ENCODE assay signal across 8 cellular contexts in the genomic region with DNA sequence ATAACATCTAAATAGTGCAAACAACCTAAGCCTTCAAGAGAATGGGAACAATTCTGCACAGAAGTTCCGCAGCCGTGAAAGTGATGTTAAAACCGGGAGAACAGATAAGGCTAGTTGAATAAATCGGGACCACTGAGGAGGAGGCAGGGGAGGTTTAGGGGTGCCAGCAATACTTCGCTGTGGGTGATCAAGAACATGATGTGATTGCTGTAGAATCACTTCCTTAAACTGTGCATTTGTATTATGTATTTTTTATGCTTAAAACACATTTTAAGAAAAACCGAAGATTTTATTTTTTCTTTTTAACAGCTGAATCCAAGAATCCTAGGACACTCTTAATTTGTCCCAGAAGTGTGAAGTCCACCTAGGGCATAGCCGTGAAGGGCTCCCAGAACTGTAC. TPM values are rescaled to one million over a fixed set of nuclear protein-coding genes. Genes with fewer than 3 reads are reported as not detected.
DNase-seq lines count a peak whose midpoint lies in the region; ATAC-seq and TF ChIP-seq lines count a peak whose summit lies in the region.

No MANE protein-coding gene starts in this region.

- H3K27ac Mint-ChIP-seq in CD14-positive monocyte = no peak overlapping the region
- H3K27ac Mint-ChIP-seq in H9 = no peak overlapping the region
- peak overlapping the region; percentile 96 for H3K27ac Mint-ChIP-seq in central memory CD8-positive, alpha-beta T cell (ENCODE audit: low read depth)
- peak overlapping the region; percentile 26 to 99 (median 98) for H3K27ac Mint-ChIP-seq in naive thymus-derived CD8-positive, alpha-beta T cell

- H3K18ac ChIP-seq in H9 (ENCODE audit: insufficient read length, low read depth, low read length) = no peak overlapping the region

- no peak overlapping the region for H3K4ac ChIP-seq in H9 (ENCODE audit: low read depth, low read length)

- no peak for TF ChIP-seq CTCF in CD14-positive monocyte (IDR thresholded peaks at IDR 0.05)
- TF ChIP-seq CTCF in H9 (conservative IDR thresholded peaks at IDR 0.05) = no peak
- TF ChIP-seq CTCF in omental fat pad (IDR thresholded peaks at IDR 0.05) = no peak

- no peak overlapping the region for H2BK12ac ChIP-seq in H9 (ENCODE audit: insufficient read length, low read depth, low read length)

- H3K4me1 Mint-ChIP-seq in CD14-positive monocyte (peaks cover 23% of the 10 kb centered on the region), H9 (peaks cover 4 to 15% of the 10 kb centered on the region in 2 experiments)
- H3K4me1 Mint-ChIP-seq in central memory CD8-positive, alpha-beta T cell = peaks cover 26% of the 10 kb centered on the region
- peaks cover 22 to 56% (median 37%) of the 10 kb centered on the region in 4 donors for H3K4me1 Mint-ChIP-seq in naive thymus-derived CD8-positive, alpha-beta T cell

- no CpG with 5 or more reads among the region's 7 CpGs for whole genome bisulfite sequencing in H9 (ENCODE audit: extremely low coverage, insufficient read length, low lambda C conversion rate)

- H3K36me3 Mint-ChIP-seq in CD14-positive monocyte = peaks cover 0 to 10% of the 10 kb centered on the region in 2 donors
- no peaks in the 10 kb centered on the region; a peak in 1 of 7 replicates for H3K36me3 Mint-ChIP-seq in H9 (ENCODE audit: insufficient read depth in 1 of 3, low read depth in 3 of 3)
- peaks cover 3% of the 10 kb centered on the region for H3K36me3 Mint-ChIP-seq in central memory CD8-positive, alpha-beta T cell (ENCODE audit: insufficient read depth)
- peaks cover 0 to 22% (median 4%) of the 10 kb centered on the region in 3 donors for H3K36me3 Mint-ChIP-seq in naive thymus-derived CD8-positive, alpha-beta T cell

- H3K23ac ChIP-seq in H9 (ENCODE audit: insufficient read length, low read depth, low read length) = no peak overlapping the region

- H2BK120ac ChIP-seq in H9 (ENCODE audit: low read depth, low read length, poor library complexity, severe bottlenecking) = no peak overlapping the region

- H3K27me3 Mint-ChIP-seq in CD14-positive monocyte (ENCODE audit: low read depth in 3 of 3) (peaks cover 12 to 28% (median 13%) of the 10 kb centered on the region in 3 donors), H9 (ENCODE audit: low read depth) (peaks cover 50% of the 10 kb centered on the region)
- no peaks in the 10 kb centered on the region for H3K27me3 Mint-ChIP-seq in central memory CD8-positive, alpha-beta T cell
- peaks cover 0 to 4% (median 0%) of the 10 kb centered on the region in 5 donors for H3K27me3 Mint-ChIP-seq in naive thymus-derived CD8-positive, alpha-beta T cell

- H3K27ac ChIP-seq in H9 (ENCODE audit: insufficient read length, low read depth, low read length) = no peak overlapping the region

- H2BK20ac ChIP-seq in H9 (ENCODE audit: low read depth, low read length, poor library complexity, severe bottlenecking) = no peak overlapping the region

- H3K79me2 ChIP-seq in H9 (ENCODE audit: insufficient read depth, low read length) = no peaks in the 10 kb centered on the region

- H2AFZ ChIP-seq in H9 (ENCODE audit: low read length) = no peak overlapping the region

- no peaks in the 10 kb centered on the region for H4K20me1 ChIP-seq in H9 (ENCODE audit: control insufficient read depth, insufficient read depth, insufficient read length)

- ATAC-seq in central memory CD8-positive, alpha-beta T cell (replicated peaks; ENCODE audit: extremely low read depth, poor library complexity, severe bottlenecking) = no peak
- no peak for ATAC-seq in naive thymus-derived CD8-positive, alpha-beta T cell
- ATAC-seq in omental fat pad (ENCODE audit: low FRiP score) = no peak

- no peak overlapping the region for H2BK5ac ChIP-seq in H9 (ENCODE audit: insufficient read length, low read length)

- H2AK5ac ChIP-seq in H9 (ENCODE audit: insufficient read length, low read length) = no peak overlapping the region

- no peak overlapping the region for H3K14ac ChIP-seq in H9 (ENCODE audit: insufficient read depth, low read length)

- no peak overlapping the region for H4K91ac ChIP-seq in H9 (ENCODE audit: insufficient read length, low read depth, low read length)

- POLR2A ChIA-PET in naive thymus-derived CD8-positive, alpha-beta T cell (lab: Charles Lee) = interaction anchor here (0.8 to 2.9 kb wide), 6 partner anchors 9 to 1308 kb away, joined by 3 to 32 read pairs (median 5); partner anchors contain the start of genes HS1BP3, LDAH, RDH14 and TTC32

- intact Hi-C loops in CD14-positive monocyte (cut with micrococcal nuclease) = loop anchor here in 1 of 2 donors (5.0 kb wide), 1 partner anchor 1116 kb away; no protein-coding TSS in a partner anchor

- no peaks in the 10 kb centered on the region for H3K4me1 ChIP-seq in H9 (ENCODE audit: insufficient read depth, low read length)

- no peaks in the 10 kb centered on the region for H3K79me1 ChIP-seq in H9 (ENCODE audit: insufficient read depth, low read depth, low read length, poor library complexity, severe bottlenecking)

- H3K56ac ChIP-seq in H9 (ENCODE audit: insufficient read length, low read depth, low read length) = no peak overlapping the region

- H3K4me3 Mint-ChIP-seq in CD14-positive monocyte (peak overlapping the region; percentile 93 to 98), H9 (peak overlapping the region; percentile 74 to 82; a peak in 3 of 5 replicates)
- peak overlapping the region; percentile 94 for H3K4me3 Mint-ChIP-seq in central memory CD8-positive, alpha-beta T cell
- peak overlapping the region; percentile 95 to 99 (median 98) for H3K4me3 Mint-ChIP-seq in naive thymus-derived CD8-positive, alpha-beta T cell

- H4K5ac ChIP-seq in H9 (ENCODE audit: insufficient read length, low read depth, low read length) = no peak overlapping the region

- peaks cover 8% of the 10 kb centered on the region for H3K23me2 ChIP-seq in H9 (ENCODE audit: insufficient read length, low read depth, low read length, poor library complexity, severe bottlenecking)

- H3K9me3 Mint-ChIP-seq in CD14-positive monocyte (peaks cover 0 to 8% (median 0%) of the 10 kb centered on the region in 7 donors), H9 (no peaks in the 10 kb centered on the region)
- no peaks in the 10 kb centered on the region for H3K9me3 Mint-ChIP-seq in central memory CD8-positive, alpha-beta T cell
- no peaks in the 10 kb centered on the region for H3K9me3 Mint-ChIP-seq in naive thymus-derived CD8-positive, alpha-beta T cell

- no peaks in the 10 kb centered on the region for H3K9me3 ChIP-seq in H9 (ENCODE audit: control insufficient read depth, low read depth, low read length)

- no peak overlapping the region for H3T11ph ChIP-seq in H9 (ENCODE audit: low read length)

- H2BK15ac ChIP-seq in H9 (ENCODE audit: low read depth, low read length) = no peak overlapping the region

- H3K4me2 ChIP-seq in H9 (ENCODE audit: insufficient read depth, insufficient read length, low read length) = peak overlapping the region; percentile 74

- H4K8ac ChIP-seq in H9 (replicated peaks; ENCODE audit: insufficient read length, low read depth, low read length) = no peak overlapping the region

- DNase-seq in CD14-positive monocyte (ENCODE audit: low spot score) = no peak
- no peak for DNase-seq in H9
- no peak for DNase-seq in central memory CD8-positive, alpha-beta T cell (ENCODE audit: low spot score in 2 of 2)
- peak in 1 of 10 donors; percentile 27 for DNase-seq in naive thymus-derived CD8-positive, alpha-beta T cell
- no peak for DNase-seq in omental fat pad (ENCODE audit: low spot score)
- DNase-seq in NCI-H69 (lab: John Stamatoyannopoulos, UW) = no peak
- DNase-seq in activated CD8-positive, alpha-beta memory T cell treated with anti-CD3 and anti-CD28 coated beads, Interleukin-2, amount 50 U/mL, for 48 hours = no peak
- no peak for DNase-seq in NOMO-1 treated with DMSO at 0.1 percent for 48 hours (lab: John Stamatoyannopoulos, UW; ENCODE audit: unreplicated experiment)

- peaks cover 5% of the 10 kb centered on the region; the same call in 1 of the 2 replicates for H3K27me3 ChIP-seq in H9 (ENCODE audit: insufficient read depth, low read length)

- H3K9ac ChIP-seq in H9 (ENCODE audit: extremely low read depth, insufficient read length, low read length) = no peak overlapping the region

RNA-seq across cellular contexts. Expression of gene TTC32, which starts 33.6 kb away (rescaled TPM):
- 10 to 100 TPM; 17.6 to 20.1 TPM for polyA plus RNA-seq in CD14-positive monocyte
- total RNA-seq in H9 (2021) (8.9 and 9.9 TPM in 2 replicates), omental fat pad (10 to 100 TPM in 1 of 4 donors, 1 to 10 TPM in 3; 6.0 to 18.1 (median 7.5) TPM)
- total RNA-seq in naive thymus-derived CD8-positive, alpha-beta T cell = 10 to 100 TPM; 65.7 to 66.5 TPM
- 10 to 100 TPM; 21.9 to 37.0 (median 31.0) TPM for polyA plus RNA-seq in naive thymus-derived CD8-positive, alpha-beta T cell

Comparison
In these comparisons a context has a peak if more than half of its experiments do, and no peak if none do; other contexts are left out.
1. H3K27ac Mint-ChIP-seq: peak in central memory CD8-positive, alpha-beta T cell (single experiment) and naive thymus-derived CD8-positive, alpha-beta T cell (10 of 10); none in CD14-positive monocyte (0 of 7) and H9 (0 of 3).
2. Peak in every context shown above with its lines, with median percentiles within 50 percentile points of each other: H3K4me3 Mint-ChIP-seq.